ENCODE assay signal across 29 cellular contexts in the genomic region with DNA sequence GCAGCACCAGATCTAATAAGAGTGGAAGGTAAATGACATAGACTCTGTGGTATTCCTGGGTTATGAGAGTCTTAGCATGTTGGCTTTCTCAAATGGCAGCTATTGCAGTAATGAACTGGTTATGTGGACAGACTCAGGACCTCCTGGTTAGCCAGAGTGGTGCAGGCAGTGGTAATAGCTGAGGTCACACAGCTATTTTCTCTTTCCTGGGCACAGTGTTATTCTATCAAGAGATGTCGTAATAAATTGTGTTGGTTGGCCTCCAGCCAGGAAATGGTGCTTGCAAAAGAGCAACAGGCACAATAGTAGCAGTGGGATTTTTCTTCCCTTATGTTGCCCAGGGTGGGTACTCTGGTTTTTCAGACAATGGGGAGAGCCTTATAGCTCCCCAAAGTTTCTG.
DNase-seq lines count a peak whose midpoint lies in the region; FAIRE-seq and TF ChIP-seq lines count a peak whose summit lies in the region.
"Had no signal": no experiment of that assay in that cellular context is flagged by ENCODE, and none has a peak within 500 bp of the region (broad histone marks: within the 10 kb centered on the region; RNA-seq: fewer than 3 reads in every experiment).

No MANE protein-coding gene starts in this region.

- H3K4me3 ChIP-seq in bronchial epithelial cell (ENCODE audit: low read depth, low read length), result no peak overlapping the region
- H3K4me3 ChIP-seq in liver (ENCODE audit: low read depth in 1 of 3, low read length in 3 of 3), result no peak overlapping the region
- H3K4me3 ChIP-seq: GM23248, left lung, neural progenitor cell, upper lobe of right lung had no signal

- H3K9ac ChIP-seq in liver (ENCODE audit: low read depth in 1 of 2, low read length in 2 of 2), result no peak overlapping the region
- H3K9ac ChIP-seq: GM23248, neural progenitor cell, parathyroid adenoma had no signal

- peak; percentile 28 to 32 for TF ChIP-seq RAD21 in liver (IDR thresholded peaks at IDR 0.05)

- FAIRE-seq in bronchial epithelial cell (lab: Jason Lieb, UNC), result no peak
- FAIRE-seq: A204.1, small intestine had no signal

- H3K9me3 ChIP-seq in liver (ENCODE audit: control insufficient read depth in 4 of 4, low read length in 3 of 4), result no peaks in the 10 kb centered on the region
- H3K9me3 ChIP-seq: left lung, upper lobe of right lung had no signal

- no peaks in the 10 kb centered on the region for H3K27me3 ChIP-seq in bronchial epithelial cell (ENCODE audit: control insufficient read depth, insufficient read depth, low read length)
- no peaks in the 10 kb centered on the region for H3K27me3 ChIP-seq in liver (ENCODE audit: control insufficient read depth in 4 of 4, insufficient read depth in 4 of 4, low read length in 3 of 4)
- H3K27me3 ChIP-seq: left lung, neural progenitor cell, upper lobe of right lung had no signal

- no peak overlapping the region for H3K27ac ChIP-seq in liver (ENCODE audit: low read depth in 1 of 2, low read length in 2 of 2)
- H3K27ac ChIP-seq: GM23248, left lung, neural progenitor cell, parathyroid adenoma, upper lobe of right lung had no signal

- 28% methylated on average over 1 of the region's 1 CpG for WGBS in liver

- TF ChIP-seq CTCF in bronchial epithelial cell (IDR thresholded peaks at IDR 0.05; ENCODE audit: insufficient read depth, low read length, severe bottlenecking) (no peak), liver (IDR thresholded peaks at IDR 0.05; ENCODE audit: low read depth, low read length, missing input control) (peak; percentile 6)

- DNase-seq in EL (peak; percentile 0), MV-4-11 (lab: John Stamatoyannopoulos, UW) (peak; percentile 58), bronchial epithelial cell (ENCODE audit: low read depth) (peak; percentile 0), OCI-M1 (lab: John Stamatoyannopoulos, UW) (no peak), NCI-H226 (no peak), NCI-H82 treated with DMSO at 0.1 percent for 48 hours (lab: John Stamatoyannopoulos, UW; ENCODE audit: unreplicated experiment) (no peak)
- DNase-seq in activated CD8-positive, alpha-beta memory T cell treated with anti-CD3 and anti-CD28 coated beads, Interleukin-2, amount 50 U/mL, for 4 hours, result no peak
- DNase-seq: activated CD4-positive, alpha-beta T cell treated with anti-CD3 and anti-CD28 coated beads, Interleukin-2, amount 50 U/mL, for 48 hours; activated naive CD4-positive, alpha-beta T cell treated with anti-CD3 and anti-CD28 coated beads for 36 hours; activated T-cell treated with anti-CD3 and anti-CD28 coated beads, Interleukin-2, amount 50 U/mL, for 72 hours; effector memory CD4-positive, alpha-beta T cell; erythroblast; GDM1; glutamatergic neuron; GM23248; left lung; mesendoderm; NCI-H1105 treated with DMSO at 0.1 percent for 48 hours; NCI-H1930; NCI-H2227 treated with DMSO at 0.1 percent for 48 hours; NCI-H774; retina; small intestine; stimulated activated naive B cell treated with anti-CD40 and anti-IgM and Interleukin-4, amounts not matched to agents 10 μg/mL and 1 μg/mL and 100 μg/mL, for 72 hours; upper lobe of right lung had no signal

- no peaks in the 10 kb centered on the region for H3K36me3 ChIP-seq in bronchial epithelial cell (ENCODE audit: control insufficient read depth, insufficient read depth, low read length)
- no peaks in the 10 kb centered on the region for H3K36me3 ChIP-seq in liver (ENCODE audit: control insufficient read depth in 4 of 4, insufficient read depth in 3 of 4, low read depth in 1 of 4, low read length in 3 of 4)
- H3K36me3 ChIP-seq: left lung, neural progenitor cell, upper lobe of right lung had no signal

- no peaks in the 10 kb centered on the region for H3K4me1 ChIP-seq in liver (ENCODE audit: control insufficient read depth in 4 of 4, insufficient read depth in 4 of 4, low read length in 3 of 4)
- H3K4me1 ChIP-seq: left lung, neural progenitor cell, parathyroid adenoma, upper lobe of right lung had no signal

TF ChIP-seq in liver, 16 proteins besides CTCF, POLR2A, EP300 and RAD21:
- TF ChIP-seq NR2F2 (IDR thresholded peaks at IDR 0.05) (no peak), HNF4A (conservative IDR thresholded peaks at IDR 0.05) (peak in 1 of 2 donors; percentile 59), FOXA1 (IDR thresholded peaks at IDR 0.05) (no peak), ATF3 (IDR thresholded peaks at IDR 0.05) (no peak), YY1 (IDR thresholded peaks at IDR 0.05) (peak; percentile 35), RXRA (IDR thresholded peaks at IDR 0.05) (peak in 1 of 2 donors; percentile 36)
TF ChIP-seq in liver: peak in this region for 3.

Comparison
In these comparisons a context has a peak if more than half of its experiments do, and no peak if none do; other contexts are left out.
1. DNase-seq: peak in EL (single experiment), MV-4-11 (single experiment) and bronchial epithelial cell (single experiment); none in activated CD8-positive, alpha-beta memory T cell treated with anti-CD3 and anti-CD28 coated beads, Interleukin-2, amount 50 U/mL, for 4 hours (single experiment), OCI-M1 (single experiment), NCI-H226 (single experiment) and NCI-H82 treated with DMSO at 0.1 percent for 48 hours (single experiment).